In genomic region chr5:37580106-37580505, GRCh38 we compare ENCODE assay signal across 34 cellular contexts.
"Had no signal": no experiment of that assay in that cellular context is flagged by ENCODE, and none has a peak within 500 bp of the region (broad histone marks: within the 10 kb centered on the region; RNA-seq: fewer than 3 reads in every experiment).

No MANE protein-coding gene starts in this region.

- H3K9me3 ChIP-seq: SJCRH30 had no signal

- H3K27me3 Mint-ChIP-seq: activated CD4-positive, alpha-beta memory T cell treated with anti-CD3 and anti-CD28 coated beads, Interleukin-2, amount 10 ng/mL, durations not matched to agents 7 days and 5 days; activated naive CD8-positive, alpha-beta T cell treated with anti-CD3 and anti-CD28 coated beads for 36 hours; activated T-helper 17 cell treated with anti-CD3 and anti-CD28 coated beads, Interleukin-2, amount 50 U/mL, for 72 hours had no signal

- H3K4me1 ChIP-seq: SJCRH30 had no signal

- H3K9me3 Mint-ChIP-seq: activated CD4-positive, alpha-beta memory T cell treated with anti-CD3 and anti-CD28 coated beads, Interleukin-2, amount 10 ng/mL, durations not matched to agents 7 days and 5 days; activated naive CD8-positive, alpha-beta T cell treated with anti-CD3 and anti-CD28 coated beads for 36 hours; activated T-cell treated with anti-CD3 and anti-CD28 coated beads, Interleukin-2, amount 50 U/mL, for 72 hours; activated T-helper 17 cell treated with anti-CD3 and anti-CD28 coated beads, Interleukin-2, amount 50 U/mL, for 72 hours had no signal

- FAIRE-seq: K562 had no signal

- H3K4me3 Mint-ChIP-seq: activated CD4-positive, alpha-beta memory T cell treated with anti-CD3 and anti-CD28 coated beads, Interleukin-2, amount 10 ng/mL, durations not matched to agents 7 days and 5 days; activated naive CD8-positive, alpha-beta T cell treated with anti-CD3 and anti-CD28 coated beads for 36 hours; activated T-cell treated with anti-CD3 and anti-CD28 coated beads, Interleukin-2, amount 50 U/mL, for 72 hours; activated T-helper 17 cell treated with anti-CD3 and anti-CD28 coated beads, Interleukin-2, amount 50 U/mL, for 72 hours had no signal

- H3K27me3 ChIP-seq: brain microvascular endothelial cell, SJCRH30 had no signal

- H3K4me3 ChIP-seq: K562, SJCRH30, SK-N-MC had no signal

- H3K27ac Mint-ChIP-seq: activated CD4-positive, alpha-beta memory T cell treated with anti-CD3 and anti-CD28 coated beads, Interleukin-2, amount 10 ng/mL, durations not matched to agents 7 days and 5 days; activated naive CD8-positive, alpha-beta T cell treated with anti-CD3 and anti-CD28 coated beads for 36 hours; activated T-cell treated with anti-CD3 and anti-CD28 coated beads, Interleukin-2, amount 50 U/mL, for 72 hours; activated T-helper 17 cell treated with anti-CD3 and anti-CD28 coated beads, Interleukin-2, amount 50 U/mL, for 72 hours had no signal

- H3K36me3 ChIP-seq: brain microvascular endothelial cell, SJCRH30, WERI-Rb-1 had no signal

- H3K4me1 Mint-ChIP-seq: activated T-helper 17 cell treated with anti-CD3 and anti-CD28 coated beads, Interleukin-2, amount 50 U/mL, for 72 hours had no signal

- H3K27ac ChIP-seq: brain microvascular endothelial cell, SJCRH30, SK-N-MC, WERI-Rb-1 had no signal

- DNase-seq: activated CD4-positive, alpha-beta memory T cell treated with anti-CD3 and anti-CD28 coated beads, Interleukin-2, amount 10 ng/mL, durations not matched to agents 7 days and 5 days; activated CD4-positive, alpha-beta T cell treated with anti-CD3 and anti-CD28 coated beads for 1 hour; activated CD4-positive, alpha-beta T cell treated with anti-CD3 and anti-CD28 coated beads for 48 hours; activated CD4-positive, CD25-positive, alpha-beta regulatory T cell; activated CD8-positive, alpha-beta memory T cell treated with anti-CD3 and anti-CD28 coated beads for 24 hours; activated effector memory CD4-positive, alpha-beta T cell treated with anti-CD3 and anti-CD28 coated beads, Interleukin-2, amount 50 U/mL, for 16 hours; activated naive CD4-positive, alpha-beta T cell; activated naive CD4-positive, alpha-beta T cell treated with anti-CD3 and anti-CD28 coated beads, Interleukin-2, amount 50 U/mL, for 16 hours; activated naive CD8-positive, alpha-beta T cell treated with anti-CD3 and anti-CD28 coated beads for 36 hours; activated T-cell treated with anti-CD3 and anti-CD28 coated beads, Interleukin-2, amount 50 U/mL, for 1 hour; activated T-cell treated with anti-CD3 and anti-CD28 coated beads, Interleukin-2, amount 50 U/mL, for 72 hours; amniotic stem cell; aorta; brain microvascular endothelial cell; central memory CD4-positive, alpha-beta T cell; Karpas-422; NCI-H1048; NCI-H1105 treated with DMSO at 0.1 percent for 48 hours; NCI-H1436; NCI-H1694; NCI-H1930; NCI-H2081 treated with DMSO at 0.1 percent for 48 hours; NCI-H2171; NCI-H2227 treated with DMSO at 0.1 percent for 48 hours; NCI-H524; NCI-H69; SHP77; SJCRH30; T1000; WERI-Rb-1 had no signal

- ATAC-seq: activated T-cell treated with anti-CD3 and anti-CD28 coated beads, Interleukin-2, amount 50 U/mL, for 72 hours; activated T-helper 17 cell treated with anti-CD3 and anti-CD28 coated beads, Interleukin-2, amount 50 U/mL, for 72 hours; K562; Panc1 had no signal
